8 cellular contexts compared by ENCODE assay signal in the genomic region with DNA sequence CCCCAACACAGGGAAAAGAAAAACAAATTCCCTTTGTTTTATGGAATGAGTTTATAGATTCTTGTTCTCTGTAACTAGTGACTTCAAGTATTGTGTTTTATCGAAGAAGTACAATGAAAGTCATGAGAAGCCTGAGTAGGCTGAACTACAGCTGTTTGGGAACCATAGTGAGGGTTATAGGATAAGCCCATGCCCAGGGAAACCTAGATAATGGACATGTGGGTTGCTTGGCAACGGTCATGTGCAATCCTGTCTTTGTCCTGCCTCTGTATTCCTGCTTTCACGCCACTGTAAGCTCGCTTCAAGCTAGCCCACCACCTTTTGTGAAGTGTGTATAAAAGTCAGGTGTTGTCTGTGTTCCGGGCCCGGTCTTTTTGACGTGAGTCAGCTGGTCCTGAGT.
DNase-seq lines count a peak whose midpoint lies in the region; TF ChIP-seq lines count a peak whose summit lies in the region.
"Not testable (repeated sequence)": the region's sequence is repeated elsewhere in the genome, so short reads cannot be mapped to it uniquely, and the experiment has no call there.

No MANE protein-coding gene starts in this region.

- not testable (repeated sequence) for H3K14ac ChIP-seq in neuronal stem cell (ENCODE audit: low read length)

- 0 out of 2 replicates have a peak overlapping the region, but pooled peaks have one; percentile 56 for H3K27ac ChIP-seq in BLaER1
- H3K27ac ChIP-seq in SK-N-SH (ENCODE audit: low read depth in 2 of 2, low read length in 1 of 2): peak overlapping the region in 1 of 2 experiments; percentile 88; a peak in 2 of 4 replicates
- peak overlapping the region; percentile 62 for H3K27ac ChIP-seq in layer of hippocampus (ENCODE audit: low read depth, low read length)
- not testable (repeated sequence) for H3K27ac ChIP-seq in neuronal stem cell (replicated peaks; ENCODE audit: low read length)

- CTCF ChIA-PET in SK-N-SH (lab: Yijun Ruan, JAX): not testable (repeated sequence)

- not testable (repeated sequence) for H3K27me3 Mint-ChIP-seq in brain

- not testable (repeated sequence) for H2BK15ac ChIP-seq in neuronal stem cell (ENCODE audit: low read length)

- H2AFZ ChIP-seq in SK-N-SH (ENCODE audit: low read depth); neuronal stem cell (ENCODE audit: low read length): not testable (repeated sequence)

- not testable (repeated sequence) for H3K27ac Mint-ChIP-seq in brain

- not testable (repeated sequence) for TF ChIP-seq RAD21 in SK-N-SH (IDR thresholded peaks at IDR 0.05; ENCODE audit: low read length)

- H3K36me3 Mint-ChIP-seq in brain: not testable (repeated sequence)

- H2BK5ac ChIP-seq in neuronal stem cell (ENCODE audit: low read length): not testable (repeated sequence)

- H3K4me1 Mint-ChIP-seq in brain: not testable (repeated sequence)

- H3K9ac ChIP-seq in BLaER1 (peak overlapping the region; percentile 72; the same call in 1 of the 2 replicates), SK-N-SH (peak overlapping the region; percentile 50; the same call in 1 of the 2 replicates)
- not testable (repeated sequence) for H3K9ac ChIP-seq in neuronal stem cell (ENCODE audit: low read depth, low read length, poor library complexity)

- POLR2A ChIA-PET in SK-N-SH (lab: Yijun Ruan, JAX): not testable (repeated sequence)

- not testable (repeated sequence) for H4K8ac ChIP-seq in neuronal stem cell (ENCODE audit: low read depth, low read length)

- DNase-seq in HT-29 (ENCODE audit: low spot score): peak; percentile 5
- DNase-seq in SK-N-SH: not testable (repeated sequence)
- DNase-seq in fibroblast of peridontal ligament (ENCODE audit: extremely low read depth): peak; percentile 56
- peak; percentile 39 for DNase-seq in neuronal stem cell (ENCODE audit: low spot score)
- peak; percentile 38 for DNase-seq in superior temporal gyrus (ENCODE audit: extremely low spot score)

- H3K4me2 ChIP-seq in BLaER1 (peak overlapping the region; percentile 83), SK-N-SH (peak overlapping the region; percentile 61), neuronal stem cell (ENCODE audit: insufficient read depth, low read length, poor library complexity, severe bottlenecking) (peak overlapping the region; percentile 46)

- not testable (repeated sequence) for TF ChIP-seq CTCF in SK-N-SH (IDR thresholded peaks at IDR 0.05); brain (conservative IDR thresholded peaks at IDR 0.05)

- not testable (repeated sequence) for H3K9me2 ChIP-seq in SK-N-SH

- H3K27me3 ChIP-seq in BLaER1; SK-N-SH (ENCODE audit: insufficient read depth); layer of hippocampus (ENCODE audit: control insufficient read depth, insufficient read depth, low read length); neuronal stem cell (ENCODE audit: control insufficient read depth in 3 of 3, insufficient read depth in 3 of 3, low read depth in 1 of 3, low read length in 3 of 3): not testable (repeated sequence)

- H3K4me1 ChIP-seq in BLaER1; SK-N-SH (ENCODE audit: control insufficient read depth in 1 of 2, insufficient read depth in 2 of 2, low read depth in 1 of 2, low read length in 1 of 2); neuronal stem cell (ENCODE audit: control insufficient read depth in 2 of 2, insufficient read depth in 1 of 2, low read depth in 1 of 2, low read length in 2 of 2): not testable (repeated sequence)

- H4K91ac ChIP-seq in neuronal stem cell (ENCODE audit: low read depth, low read length, poor library complexity): not testable (repeated sequence)

- 2% methylated on average over 3 of the region's 7 CpGs for WGBS in SK-N-SH (ENCODE audit: low lambda C conversion rate)
- no CpG with 5 or more reads among the region's 7 CpGs for WGBS in neuronal stem cell (ENCODE audit: extremely low coverage in 2 of 2, insufficient read length in 2 of 2, insufficient replicate concordance in 1 of 2), 2 donors

- not testable (repeated sequence) for H3K23ac ChIP-seq in neuronal stem cell (ENCODE audit: low read depth, low read length, poor library complexity)

- TF ChIP-seq EP300 in SK-N-SH (IDR thresholded peaks at IDR 0.05; ENCODE audit: borderline replicate concordance in 1 of 2, low read depth in 1 of 2, low read length in 1 of 2): not testable (repeated sequence)

- H2AK5ac ChIP-seq in neuronal stem cell (ENCODE audit: low read depth, low read length): not testable (repeated sequence)

- peak overlapping the region; percentile 62 for H3K4me3 ChIP-seq in BLaER1
- H3K4me3 ChIP-seq in SK-N-SH (ENCODE audit: low read depth in 2 of 2, low read length in 1 of 2): not testable (repeated sequence)
- peak overlapping the region in 1 of 2 donors; percentile 69 for H3K4me3 ChIP-seq in neuronal stem cell (ENCODE audit: low read length in 2 of 2)

- H3K79me1 ChIP-seq in neuronal stem cell (ENCODE audit: low read depth, low read length): not testable (repeated sequence)

- H3K9me3 Mint-ChIP-seq in brain: not testable (repeated sequence)

- H3K36me3 ChIP-seq in BLaER1; SK-N-SH (replicated peaks in 1 of 2; ENCODE audit: control insufficient read depth in 1 of 2, insufficient read depth in 2 of 2, low read length in 1 of 2); neuronal stem cell (replicated peaks in 1 of 2; ENCODE audit: control insufficient read depth in 2 of 2, insufficient read depth in 2 of 2, low read length in 2 of 2): not testable (repeated sequence)

- not testable (repeated sequence) for H3K4ac ChIP-seq in neuronal stem cell (ENCODE audit: low read length)

- H2BK12ac ChIP-seq in neuronal stem cell (ENCODE audit: low read length): not testable (repeated sequence)

- peak overlapping the region in 4 of 5 experiments; percentile 6 to 59 (median 50) for H3K4me3 Mint-ChIP-seq in brain

- H3K79me2 ChIP-seq in SK-N-SH (ENCODE audit: insufficient read depth): not testable (repeated sequence)

- H3F3A ChIP-seq in SK-N-SH (replicated peaks; ENCODE audit: insufficient read depth): not testable (repeated sequence)

- not testable (repeated sequence) for H4K20me1 ChIP-seq in BLaER1; SK-N-SH (ENCODE audit: insufficient read depth)

- not testable (repeated sequence) for H3K18ac ChIP-seq in neuronal stem cell (ENCODE audit: low read length)

- H2BK120ac ChIP-seq in neuronal stem cell (ENCODE audit: low read depth, low read length): not testable (repeated sequence)

- H3K9me3 ChIP-seq in BLaER1; SK-N-SH; neuronal stem cell (replicated peaks in 1 of 2; ENCODE audit: control insufficient read depth in 2 of 2, insufficient read depth in 1 of 2, low read depth in 1 of 2, low read length in 2 of 2): not testable (repeated sequence)
